ENCODE assay signal across 26 cellular contexts in the genomic region with DNA sequence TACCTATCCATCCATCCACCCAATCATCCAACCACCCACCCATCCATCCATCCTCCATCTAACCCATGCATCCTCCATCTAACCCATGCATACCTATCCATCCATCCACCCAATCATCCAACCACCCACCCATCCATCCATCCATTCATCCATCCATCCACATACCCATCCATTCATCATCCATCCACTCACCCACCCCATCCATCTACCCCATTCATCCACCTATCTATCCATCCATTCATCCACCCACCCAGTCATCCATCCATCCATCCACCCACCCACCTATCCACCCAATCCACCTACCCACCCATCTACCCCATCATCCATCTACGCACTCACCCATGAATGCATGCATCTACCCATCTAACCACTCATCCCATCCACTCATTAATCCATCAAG. TPM values are rescaled to one million over a fixed set of nuclear protein-coding genes. Genes with fewer than 3 reads are reported as not detected.
"Had no signal": no experiment of that assay in that cellular context is flagged by ENCODE, and none has a peak within 500 bp of the region (broad histone marks: within the 10 kb centered on the region; RNA-seq: fewer than 3 reads in every experiment).

No MANE protein-coding gene starts in this region.

- H3K27ac ChIP-seq: SJSA1, SK-N-MC had no signal

- H3K4me3 ChIP-seq: SJSA1, SK-N-MC had no signal

- H3K9me3 Mint-ChIP-seq: IgD-negative memory B cell had no signal

- H3K36me3 Mint-ChIP-seq: IgD-negative memory B cell had no signal

- H3K4me1 Mint-ChIP-seq: IgD-negative memory B cell had no signal

- H3K9me3 ChIP-seq: SJSA1 had no signal

- H3K27me3 ChIP-seq: SJSA1 had no signal

- FAIRE-seq: RCC 7860 had no signal

- H3K27me3 Mint-ChIP-seq: IgD-negative memory B cell had no signal

- DNase-seq: KBM-7, MV-4-11, NCI-H1048, NCI-H1105, NCI-H1417, NCI-H1436 treated with DMSO at 0.1 percent for 48 hours, NCI-H1694, NCI-H187 treated with DMSO at 0.1 percent for 48 hours, NCI-H2029 treated with DMSO at 0.1 percent for 48 hours, NCI-H2171 treated with DMSO at 0.1 percent for 48 hours, NCI-H345, NCI-H524 treated with DMSO at 0.1 percent for 48 hours, NCI-H69, NCI-H774, Right ventricle myocardium superior, RPMI8226, SIG-M5 had no signal

- H3K27ac Mint-ChIP-seq: IgD-negative memory B cell had no signal

- H3K4me3 Mint-ChIP-seq: IgD-negative memory B cell had no signal

- H3K4me1 ChIP-seq: SJSA1 had no signal

RNA-seq across cellular contexts. Expression of a gene that starts 46.7 kb away (rescaled TPM):
- total RNA-seq: HT1080; LHCN-M2; MCF 10A; NCI-H460; Right ventricle myocardium superior; SJSA1; T-helper 1 cell treated with Interleukin-12 subunit alpha and Interleukin-12 subunit beta and Interleukin-4 antibody, amounts not matched to agents 30 ng/mL and 1 ng/mL, for 36 hours had no signal
